Comparison of ENCODE assay signal across 7 cellular contexts in genomic region chr6:16129623-16130243, GRCh38. TPM values are rescaled to one million over a fixed set of nuclear protein-coding genes. Genes with fewer than 3 reads are reported as not detected.
DNase-seq lines count a peak whose midpoint lies in the region; ATAC-seq and TF ChIP-seq lines count a peak whose summit lies in the region.

No MANE protein-coding gene starts in this region.

- H3K9me3 Mint-ChIP-seq in IgD-negative memory B cell, result no peaks in the 10 kb centered on the region
- H3K9me3 Mint-ChIP-seq in activated B cell treated with CpG ODN at 0.5 μM for 24 hours, result no peaks in the 10 kb centered on the region

- TF ChIP-seq POLR2A in thyroid gland (IDR thresholded peaks at IDR 0.05), result no peak

- ATAC-seq in GM18867 (IDR thresholded peaks at IDR 0.05; ENCODE audit: unreplicated experiment) (peak; percentile 3), activated B cell treated with CpG ODN at 0.5 μM for 24 hours (ENCODE audit: low read depth) (no peak)

- H3K27me3 ChIP-seq in endocrine pancreas (ENCODE audit: control insufficient read depth, insufficient read depth, low read length) (no peaks in the 10 kb centered on the region), thyroid gland (no peaks in the 10 kb centered on the region)

- CTCF ChIA-PET in activated B cell treated with CpG ODN at 0.5 μM for 24 hours (lab: Charles Lee), result interaction anchor here (0.7 to 2.8 kb wide), 13 partner anchors 17 to 438 kb away, joined by 3 to 42 read pairs (median 7); no protein-coding TSS in a partner anchor

- peak overlapping the region; percentile 91 to 100 (median 96) for H3K27ac Mint-ChIP-seq in IgD-negative memory B cell
- peak overlapping the region; percentile 83 for H3K27ac Mint-ChIP-seq in activated B cell treated with CpG ODN at 0.5 μM for 24 hours

- peak overlapping the region; percentile 96 to 100 (median 99) for H3K27ac ChIP-seq in thyroid gland

- TF ChIP-seq CTCF in activated B cell treated with CpG ODN at 0.5 μM for 24 hours (IDR thresholded peaks at IDR 0.05) (no peak), thyroid gland (IDR thresholded peaks at IDR 0.05) (no peak)

- peak overlapping the region; percentile 79 for H3K4me3 ChIP-seq in endocrine pancreas (ENCODE audit: control insufficient read depth, insufficient read depth, low read length)
- H3K4me3 ChIP-seq in thyroid gland (replicated peaks in 1 of 3), result peak overlapping the region; percentile 95 to 99 (median 95)

- H3K36me3 ChIP-seq in endocrine pancreas (ENCODE audit: control insufficient read depth, insufficient read depth, low read length), result no peaks in the 10 kb centered on the region
- peaks cover 0 to 4% of the 10 kb centered on the region in 2 donors for H3K36me3 ChIP-seq in thyroid gland

- DNase-seq in activated B cell treated with CpG ODN at 0.5 μM for 24 hours (no peak), mucosa of gallbladder (ENCODE audit: low spot score) (peak; percentile 35), thyroid gland (peak; percentile 52 to 55), NCI-H2196 (lab: John Stamatoyannopoulos, UW; ENCODE audit: unreplicated experiment) (no peak)

- no peaks in the 10 kb centered on the region for H3K9me3 ChIP-seq in endocrine pancreas (ENCODE audit: control insufficient read depth, low read length)
- no peaks in the 10 kb centered on the region for H3K9me3 ChIP-seq in thyroid gland

- peaks cover 15 to 39% (median 36%) of the 10 kb centered on the region in 3 donors for H3K4me1 Mint-ChIP-seq in IgD-negative memory B cell
- peaks cover 59% of the 10 kb centered on the region for H3K4me1 Mint-ChIP-seq in activated B cell treated with CpG ODN at 0.5 μM for 24 hours

- H3K4me3 Mint-ChIP-seq in IgD-negative memory B cell (peak overlapping the region; percentile 91 to 100 (median 98)), activated B cell treated with CpG ODN at 0.5 μM for 24 hours (peak overlapping the region; percentile 92)

- intact Hi-C loops in activated B cell treated with CpG ODN at 0.5 μM for 24 hours (cut with micrococcal nuclease) (loop anchor here (1.0 to 10.0 kb wide), 9 partner anchors 38 to 1395 kb away; no protein-coding TSS in a partner anchor), thyroid gland (cut with DNase I) (loop anchor here (10.0 kb wide), 2 partner anchors 55 to 435 kb away; no protein-coding TSS in a partner anchor)

- H3K4me1 ChIP-seq in endocrine pancreas (ENCODE audit: control insufficient read depth, insufficient read depth, low read length) (peaks cover 37% of the 10 kb centered on the region), thyroid gland (peaks cover 32 to 33% of the 10 kb centered on the region in 2 donors)

- whole genome bisulfite sequencing in thyroid gland, 2 donors, result 0 to 1% methylated on average over 7 to 10 of the region's 33 CpGs

- H3K36me3 Mint-ChIP-seq in IgD-negative memory B cell (no peaks in the 10 kb centered on the region), activated B cell treated with CpG ODN at 0.5 μM for 24 hours (ENCODE audit: low read depth) (peaks cover 20% of the 10 kb centered on the region)

- H3K9ac ChIP-seq in endocrine pancreas (ENCODE audit: control insufficient read depth, insufficient read depth, low read length), result peak overlapping the region; percentile 36

- no peaks in the 10 kb centered on the region for H3K27me3 Mint-ChIP-seq in IgD-negative memory B cell
- no peaks in the 10 kb centered on the region for H3K27me3 Mint-ChIP-seq in activated B cell treated with CpG ODN at 0.5 μM for 24 hours

- POLR2A ChIA-PET in activated B cell treated with CpG ODN at 0.5 μM for 24 hours (lab: Charles Lee), result interaction anchor here (1.1 to 5.5 kb wide), 9 partner anchors 8 to 610 kb away, joined by 3 to 64 read pairs (median 8); no protein-coding TSS in a partner anchor

RNA-seq across cellular contexts. Expression of gene MYLIP, which starts 0.8 kb away (rescaled TPM):
- 117 TPM for polyA plus RNA-seq in IgD-negative memory B cell
- total RNA-seq in activated B cell treated with CpG ODN at 0.5 μM for 24 hours (9.7 and 10.3 TPM in 2 replicates), mucosa of gallbladder (53.2 TPM), thyroid gland (100 to 1,000 TPM in 1 of 4 donors, 10 to 100 TPM in 3; 61.8 to 108 (median 92.0) TPM)

Comparison
In these comparisons a context has a peak if more than half of its experiments do, and no peak if none do; other contexts are left out.
1. DNase-seq: peak in mucosa of gallbladder (single experiment) and thyroid gland (2 of 2); none in activated B cell treated with CpG ODN at 0.5 μM for 24 hours (single experiment) and NCI-H2196 (single experiment).